1 cellular context compared by ENCODE assay signal in genomic region chr16:49530396-49530795, GRCh38.
TF ChIP-seq lines count a peak whose summit lies in the region.

No MANE protein-coding gene starts in this region.

TF ChIP-seq in H1, 55 proteins besides CTCF, POLR2A, EP300 and RAD21:
- TF ChIP-seq USF2 (IDR thresholded peaks at IDR 0.05; ENCODE audit: low read length) (no peak), KDM4A (IDR thresholded peaks at IDR 0.05; ENCODE audit: low read depth, low read length, severe bottlenecking) (no peak), ATF2 (IDR thresholded peaks at IDR 0.05; ENCODE audit: low read length) (no peak), SIX5 (IDR thresholded peaks at IDR 0.05; ENCODE audit: low read depth, low read length) (no peak), CHD7 (IDR thresholded peaks at IDR 0.05; ENCODE audit: insufficient replicate concordance, low read length) (no peak)
